ENCODE assay signal across 15 cellular contexts in genomic region chr19:3458595-3459284, GRCh38. TPM values are rescaled to one million over a fixed set of nuclear protein-coding genes. Genes with fewer than 3 reads are reported as not detected.
DNase-seq lines count a peak whose midpoint lies in the region; ATAC-seq, FAIRE-seq and TF ChIP-seq lines count a peak whose summit lies in the region.
"Had no signal": no experiment of that assay in that cellular context is flagged by ENCODE, and none has a peak within 500 bp of the region (broad histone marks: within the 10 kb centered on the region; RNA-seq: fewer than 3 reads in every experiment).

No MANE protein-coding gene starts in this region.

- H3K9ac ChIP-seq in iPS-18a (ENCODE audit: low read length) = no peak overlapping the region

- H3K4me1 ChIP-seq in body of pancreas (peaks cover 31% of the 10 kb centered on the region), iPS-18a (ENCODE audit: control insufficient read depth, low read depth, low read length) (peaks cover 4% of the 10 kb centered on the region), psoas muscle (peaks cover 28% of the 10 kb centered on the region)

- FAIRE-seq in GM19239 (lab: Jason Lieb, UNC) (no peak), GM12892 (lab: Jason Lieb, UNC) (no peak)
- FAIRE-seq: GM12891, H54 had no signal

- peaks cover 8 to 23% of the 10 kb centered on the region in 2 donors for H3K36me3 ChIP-seq in body of pancreas (replicated peaks in 1 of 2; ENCODE audit: insufficient read depth in 1 of 2, low read depth in 2 of 2)
- H3K36me3 ChIP-seq in iPS-18a (ENCODE audit: control insufficient read depth, low read depth, low read length) = no peaks in the 10 kb centered on the region
- H3K36me3 ChIP-seq in psoas muscle (ENCODE audit: insufficient read depth in 1 of 2, low read depth in 1 of 2) = peaks cover 7 to 68% of the 10 kb centered on the region in 2 donors

- H3K27ac ChIP-seq in body of pancreas (peak overlapping the region; percentile 66 to 79 (median 72)), iPS-18a (ENCODE audit: low read length) (no peak overlapping the region), psoas muscle (peak overlapping the region; percentile 71)

- WGBS in body of pancreas, 2 donors = 76 to 78% methylated on average over 15 to 19 of the region's 19 CpGs
- 51 to 59% (median 53%) methylated on average over 15 to 19 of the region's 19 CpGs for WGBS in psoas muscle, 3 donors

- H3K27me3 ChIP-seq in body of pancreas (no peaks in the 10 kb centered on the region), iPS-18a (ENCODE audit: control insufficient read depth, insufficient read depth, low read length) (peaks cover 67% of the 10 kb centered on the region), psoas muscle (ENCODE audit: insufficient read depth in 3 of 3, low read length in 2 of 3) (no peaks in the 10 kb centered on the region)

- DNase-seq in Ammon's horn (ENCODE audit: low spot score) = peak; percentile 45
- peak in 1 of 4 donors; percentile 54 for DNase-seq in body of pancreas
- DNase-seq in psoas muscle = peak in 1 of 2 donors; percentile 71
- no peak for DNase-seq in germinal center (ENCODE audit: low spot score)
- DNase-seq in MV-4-11 (lab: John Stamatoyannopoulos, UW) = no peak
- no peak for DNase-seq in GM19239 (ENCODE audit: insufficient read length, low spot score)
- no peak for DNase-seq in GM12892 (ENCODE audit: insufficient read length)
- DNase-seq: activated CD4-positive, alpha-beta T cell treated with anti-CD3 and anti-CD28 coated beads, Interleukin-2, amount 50 U/mL, for 4 hours; effector CD4-positive, alpha-beta T cell; naive thymus-derived CD4-positive, alpha-beta T cell; NK-92 treated with Interleukin-12 subunit alpha and Interleukin-12 subunit beta, amount 100 ng/mL, for 24 hours; stimulated activated CD8-positive, alpha-beta memory T cell treated with anti-CD3 and anti-CD28 coated beads, Interleukin-4, amount 100 ng/mL, for 48 hours had no signal

- H3K9me3 ChIP-seq in body of pancreas = no peaks in the 10 kb centered on the region
- H3K9me3 ChIP-seq in iPS-18a (ENCODE audit: control insufficient read depth, low read depth, low read length) = no peaks in the 10 kb centered on the region
- no peaks in the 10 kb centered on the region for H3K9me3 ChIP-seq in psoas muscle

- TF ChIP-seq POLR2A in body of pancreas (IDR thresholded peaks at IDR 0.05) = peak in 1 of 3 donors; percentile 3
- TF ChIP-seq POLR2A in GM12892 (IDR thresholded peaks at IDR 0.05; ENCODE audit: low read depth, low read length) = no peak

- no peak for TF ChIP-seq CTCF in body of pancreas (IDR thresholded peaks at IDR 0.05)
- no peak for TF ChIP-seq CTCF in psoas muscle (IDR thresholded peaks at IDR 0.05)

- ATAC-seq in body of pancreas (peak; percentile 18), psoas muscle (peak; percentile 15 to 46 (median 29))

- H3K4me3 ChIP-seq in body of pancreas (no peak overlapping the region), iPS-18a (ENCODE audit: low read length) (peak overlapping the region; percentile 35), psoas muscle (no peak overlapping the region)

- intact Hi-C loops in body of pancreas (cut with DNase I) = no loop called here
- intact Hi-C loops in psoas muscle (cut with DNase I) = no loop called here

RNA-seq across cellular contexts. Expression of gene SMIM24, which starts 21.6 kb away (rescaled TPM):
- total RNA-seq in body of pancreas (10 to 100 TPM in 1 of 2 donors, 1 to 10 TPM in 1; 7.6 to 11.4 TPM), psoas muscle (not detected)
- polyA plus RNA-seq in psoas muscle = under 1 TPM; 0.10 to 0.53 (median 0.49) TPM
- polyA plus RNA-seq in GM12892 (2012; ENCODE audit: missing spikeins) = 1.1 TPM
- polyA plus RNA-seq: naive thymus-derived CD4-positive, alpha-beta T cell had no signal

RNA-seq across cellular contexts. Expression of gene SMIM44, which starts 24.5 kb away (rescaled TPM):
- total RNA-seq in body of pancreas = not detected
- not detected for total RNA-seq in psoas muscle
- polyA plus RNA-seq in psoas muscle = not detected
- not detected for polyA plus RNA-seq in GM12892 (2012; ENCODE audit: missing spikeins)
- total RNA-seq: naive thymus-derived CD4-positive, alpha-beta T cell had no signal
- polyA plus RNA-seq: naive thymus-derived CD4-positive, alpha-beta T cell had no signal

RNA-seq across cellular contexts. Expression of gene DOHH, which starts 41.7 kb away (rescaled TPM):
- total RNA-seq in body of pancreas = 10 to 100 TPM in 1 of 2 donors, 1 to 10 TPM in 1; 9.3 to 17.5 TPM
- 10 to 100 TPM; 11.5 to 21.8 (median 17.1) TPM for total RNA-seq in psoas muscle
- polyA plus RNA-seq in psoas muscle = 10 to 100 TPM; 22.3 to 54.3 (median 45.3) TPM
- 3.7 TPM for polyA plus RNA-seq in GM12892 (2012; ENCODE audit: missing spikeins)

RNA-seq across cellular contexts. Expression of gene FZR1, which starts 47.4 kb away (rescaled TPM):
- total RNA-seq in body of pancreas (10 to 100 TPM; 16.6 to 20.1 TPM), psoas muscle (10 to 100 TPM; 24.3 to 25.8 (median 25.1) TPM)
- 10 to 100 TPM; 12.8 to 20.3 (median 13.7) TPM for polyA plus RNA-seq in psoas muscle
- polyA plus RNA-seq in GM12892 (2012; ENCODE audit: missing spikeins) = 16.5 TPM

Comparison
In these comparisons a context has a peak if more than half of its experiments do, and no peak if none do; other contexts are left out.
1. RNA of gene SMIM24, which starts 21.6 kb away (total RNA-seq): 7.6 to 11.4 TPM in body of pancreas; not detected in psoas muscle; every median in the first group is over 4 times any median in the second.